8 cellular contexts compared by ENCODE assay signal in genomic region chr13:30679483-30680330, GRCh38. TPM values are rescaled to one million over a fixed set of nuclear protein-coding genes. Genes with fewer than 3 reads are reported as not detected.
A peak's percentile ranks its signal among the peaks of the same experiment; 100 is the strongest.
DNase-seq lines count a peak whose midpoint lies in the region; ATAC-seq and TF ChIP-seq lines count a peak whose summit lies in the region.

No MANE protein-coding gene starts in this region.

- H3K4me1 ChIP-seq in Caco-2 = no peaks in the 10 kb centered on the region
- peaks cover 0 to 19% (median 0%) of the 10 kb centered on the region in 12 donors for H3K4me1 ChIP-seq in heart left ventricle
- H3K4me1 ChIP-seq in gastrocnemius medialis = no peaks in the 10 kb centered on the region

- H3K36me3 Mint-ChIP-seq in Caco-2 (ENCODE audit: insufficient read depth, unreplicated experiment) = peaks cover 6% of the 10 kb centered on the region

- H3K9me3 Mint-ChIP-seq in Caco-2 (ENCODE audit: unreplicated experiment) = no peaks in the 10 kb centered on the region

- POLR2A ChIA-PET in Caco-2 (lab: Charles Lee) = no interaction called here

- H3K36me3 ChIP-seq in Caco-2 (ENCODE audit: control insufficient read depth, insufficient read depth, low read length) = no peaks in the 10 kb centered on the region
- no peaks in the 10 kb centered on the region for H3K36me3 ChIP-seq in heart left ventricle
- H3K36me3 ChIP-seq in gastrocnemius medialis = no peaks in the 10 kb centered on the region

- H3K4me3 ChIP-seq in Caco-2 (ENCODE audit: low read depth, low read length) (no peak overlapping the region), heart left ventricle (no peak overlapping the region), gastrocnemius medialis (no peak overlapping the region)

- BruUV-seq in Caco-2 (replicated peaks; lab: Mats Ljungman, UMichigan) = no TSS peak

- 35 to 43% (median 36%) methylated on average over 9 of the region's 9 CpGs for WGBS in heart left ventricle, 4 donors

- no peak overlapping the region for H3K4me3 Mint-ChIP-seq in Caco-2 (ENCODE audit: unreplicated experiment)

- H3K27me3 ChIP-seq in Caco-2 (replicated peaks; ENCODE audit: control insufficient read depth, insufficient read depth, low read length) (no peaks in the 10 kb centered on the region), heart left ventricle (no peaks in the 10 kb centered on the region), gastrocnemius medialis (no peaks in the 10 kb centered on the region)

- no peak overlapping the region for H3K27ac Mint-ChIP-seq in Caco-2 (ENCODE audit: unreplicated experiment)

- H3K27me3 Mint-ChIP-seq in Caco-2 (ENCODE audit: insufficient read depth, unreplicated experiment) = no peaks in the 10 kb centered on the region

- intact Hi-C loops in Caco-2 (cut with micrococcal nuclease; ENCODE audit: unreplicated experiment) = loop anchor here (2.0 kb wide), 1 partner anchor 123 kb away; no protein-coding TSS in a partner anchor
- intact Hi-C loops in heart left ventricle (cut with DNase I) = loop anchor here (1.0 to 10.0 kb wide), 8 partner anchors 43 to 365 kb away; no protein-coding TSS in a partner anchor
- intact Hi-C loops in gastrocnemius medialis (cut with DNase I; ENCODE audit: low total_unique reads) = loop anchor here (5.0 to 10.0 kb wide), 2 partner anchors 188 to 365 kb away; no protein-coding TSS in a partner anchor

- no peak overlapping the region for H3K27ac ChIP-seq in heart left ventricle
- no peak overlapping the region for H3K27ac ChIP-seq in gastrocnemius medialis

- CTCF ChIA-PET in Caco-2 (lab: Charles Lee) = interaction anchor here (1.1 kb wide), 1 partner anchor 20 kb away, joined by 3 read pairs; no protein-coding TSS in a partner anchor

- H3K9me3 ChIP-seq in Caco-2 (no peaks in the 10 kb centered on the region), heart left ventricle (no peaks in the 10 kb centered on the region), gastrocnemius medialis (no peaks in the 10 kb centered on the region)

- in situ Hi-C loops in gastrocnemius medialis (cut with MboI; ENCODE audit: low sequenced_read_pairs in 4 of 4) = loop anchor here in 2 of 4 donors (10.0 kb wide), 1 partner anchor 125 kb away; no protein-coding TSS in a partner anchor

- TF ChIP-seq CTCF in Caco-2 (IDR thresholded peaks at IDR 0.05; ENCODE audit: insufficient read depth in 1 of 2, low read depth in 1 of 2, low read length in 1 of 2, severe bottlenecking in 1 of 2, unreplicated experiment in 1 of 2) = peak; percentile 62 to 66
- TF ChIP-seq CTCF in heart left ventricle (IDR thresholded peaks at IDR 0.05) = peak; percentile 34 to 68 (median 53)
- peak in 2 of 5 experiments; percentile 38 to 45 for TF ChIP-seq CTCF in gastrocnemius medialis (IDR thresholded peaks at IDR 0.05 in 4 of 5, conservative IDR thresholded peaks at IDR 0.05 in 1 of 5)

- H3K4me1 Mint-ChIP-seq in Caco-2 (ENCODE audit: low read depth, unreplicated experiment) = peaks cover 9% of the 10 kb centered on the region

- DNase-seq in Caco-2 (peak in 1 of 2 experiments; percentile 44), NCI-H2227 (lab: John Stamatoyannopoulos, UW; ENCODE audit: unreplicated experiment) (peak; percentile 14), heart left ventricle (peak in 1 of 5 donors; percentile 33), gastrocnemius medialis (no peak), NCI-H1105 (lab: John Stamatoyannopoulos, UW) (no peak), H4 (ENCODE audit: low spot score) (no peak)
- DNase-seq in activated T-cell treated with anti-CD3 and anti-CD28 coated beads, Interleukin-2, amount 50 U/mL, for 1 hour = peak; percentile 38

- TF ChIP-seq POLR2A in heart left ventricle (IDR thresholded peaks at IDR 0.05) (no peak), gastrocnemius medialis (IDR thresholded peaks at IDR 0.05) (no peak)

- ATAC-seq in GM21529 (IDR thresholded peaks at IDR 0.05; ENCODE audit: unreplicated experiment) (peak; percentile 75), heart left ventricle (peak; percentile 52 to 85 (median 74)), gastrocnemius medialis (peak; percentile 62 to 68)

RNA-seq across cellular contexts. Expression of gene ALOX5AP, which starts 55.6 kb away (rescaled TPM):
- total RNA-seq in Caco-2 (2022) = 0.37 and 1.1 TPM in 2 replicates
- 10 to 100 TPM in 4 of 9 donors, 1 to 10 TPM in 5; 2.4 to 24.3 (median 8.8) TPM for total RNA-seq in heart left ventricle
- polyA plus RNA-seq in heart left ventricle = 10 to 100 TPM in 1 of 2 donors, under 1 TPM in 1; 0.88 to 15.1 TPM
- 1 to 10 TPM; 5.3 to 9.1 (median 7.1) TPM for total RNA-seq in gastrocnemius medialis
- 1.1 and 1.2 TPM in 2 replicates for total RNA-seq in H4 (2014; rRNA removed; shearing (Covaris generic))

Comparison
In these comparisons a context has a peak if more than half of its experiments do, and no peak if none do; other contexts are left out.
1. DNase-seq: peak in NCI-H2227 (single experiment) and activated T-cell treated with anti-CD3 and anti-CD28 coated beads, Interleukin-2, amount 50 U/mL, for 1 hour (single experiment); none in gastrocnemius medialis (0 of 2), NCI-H1105 (single experiment) and H4 (single experiment).
2. Peak in every context shown above with its lines, with median percentiles within 50 percentile points of each other: ATAC-seq.